In the genomic region with DNA sequence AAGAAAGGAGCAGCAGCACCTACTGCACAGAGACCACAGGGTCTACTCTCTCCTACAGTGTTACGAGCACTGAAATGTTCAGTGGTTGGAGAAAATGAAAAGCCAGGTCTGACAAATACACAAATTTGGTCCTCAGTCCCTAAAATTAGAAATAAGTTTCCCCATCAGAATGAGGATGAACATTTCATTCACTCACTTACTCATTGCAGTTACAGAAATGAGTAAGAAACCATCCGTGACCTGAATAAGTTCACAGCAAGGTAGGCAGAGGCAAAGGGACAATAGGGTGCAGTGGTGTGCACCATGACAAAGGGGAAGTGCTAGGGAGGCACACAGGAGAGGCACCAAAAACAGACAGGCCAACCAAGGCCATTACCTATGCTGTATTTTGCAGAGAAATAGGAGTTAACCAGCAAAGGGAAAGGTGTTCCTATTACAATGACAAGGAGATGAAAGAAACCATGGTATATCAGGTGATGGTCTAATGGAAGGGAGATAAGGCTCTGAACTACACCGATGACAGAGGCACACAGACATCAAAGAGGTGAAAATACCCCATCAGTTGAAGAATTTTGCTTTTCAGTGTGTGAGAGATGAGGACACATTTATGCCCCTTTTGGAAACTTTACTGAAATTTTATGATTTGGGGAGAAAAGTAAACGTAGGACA, we compare ENCODE assay signal across 8 cellular contexts. TPM values are rescaled to one million over a fixed set of nuclear protein-coding genes. Genes with fewer than 3 reads are reported as not detected.
DNase-seq lines count a peak whose midpoint lies in the region; ATAC-seq, FAIRE-seq and TF ChIP-seq lines count a peak whose summit lies in the region.

No MANE protein-coding gene starts in this region.

- H3K9me3 ChIP-seq in small intestine (ENCODE audit: control insufficient read depth, low read depth) = no peaks in the 10 kb centered on the region

- no peak overlapping the region for H3K4me3 ChIP-seq in mesendoderm (ENCODE audit: low read length)
- H3K4me3 ChIP-seq in small intestine (ENCODE audit: low read depth in 1 of 2, low read length in 2 of 2) = no peak overlapping the region

- ATAC-seq in GM19043 (IDR thresholded peaks at IDR 0.05; ENCODE audit: low read depth, unreplicated experiment) = peak; percentile 89
- ATAC-seq in HG02884 (IDR thresholded peaks at IDR 0.05; ENCODE audit: unreplicated experiment) = peak; percentile 90

- H3K79me2 ChIP-seq in mesendoderm (ENCODE audit: control insufficient read depth, insufficient read depth, low read length) = no peaks in the 10 kb centered on the region

- H4K5ac ChIP-seq in mesendoderm (ENCODE audit: low read length) = no peak overlapping the region

- no peak overlapping the region for H2BK5ac ChIP-seq in mesendoderm (ENCODE audit: low read length)

- no peak for TF ChIP-seq CTCF in RWPE1 (conservative IDR thresholded peaks at IDR 0.05; ENCODE audit: low read depth)

- H3K18ac ChIP-seq in mesendoderm (ENCODE audit: low read length) = no peak overlapping the region

- WGBS in mesendoderm (ENCODE audit: extremely low coverage, insufficient coverage, low lambda C conversion rate) = no CpG with 5 or more reads among the region's 4 CpGs
- 67 to 77% (median 72%) methylated on average over 4 of the region's 4 CpGs for WGBS in small intestine, 3 donors

- intact Hi-C loops in posterior vena cava (cut with DNase I) = no loop called here

- H2AK5ac ChIP-seq in mesendoderm (ENCODE audit: low read length) = no peak overlapping the region

- H3K36me3 ChIP-seq in mesendoderm (ENCODE audit: control insufficient read depth, insufficient read depth, low read length) (no peaks in the 10 kb centered on the region), small intestine (ENCODE audit: control insufficient read depth in 2 of 2, insufficient read depth in 2 of 2, low read length in 2 of 2) (no peaks in the 10 kb centered on the region)

- H2BK15ac ChIP-seq in mesendoderm (replicated peaks; ENCODE audit: low read depth) = no peak overlapping the region

- POLR2A ChIA-PET in RWPE1 (lab: Yijun Ruan, JAX; ENCODE audit: low non-redundant PET) = no interaction called here

- H3K4me1 ChIP-seq in mesendoderm (ENCODE audit: control insufficient read depth, low read depth, low read length) (peaks cover 6% of the 10 kb centered on the region), small intestine (ENCODE audit: control insufficient read depth in 2 of 2, insufficient read depth in 1 of 2, low read depth in 1 of 2, low read length in 1 of 2) (peaks cover 0 to 2% of the 10 kb centered on the region in 2 donors)

- no peak overlapping the region for H4K8ac ChIP-seq in mesendoderm (ENCODE audit: low read depth, low read length)

- H3K4ac ChIP-seq in mesendoderm (ENCODE audit: low read depth, low read length) = no peak overlapping the region

- DNase-seq in RWPE1 (ENCODE audit: low spot score) = peak; percentile 1
- DNase-seq in mesendoderm = peak; percentile 39
- DNase-seq in NCI-H524 treated with DMSO at 0.1 percent for 48 hours (lab: John Stamatoyannopoulos, UW) = no peak
- DNase-seq in posterior vena cava (ENCODE audit: low spot score) = no peak
- no peak for DNase-seq in iPS-NIHi7 (ENCODE audit: extremely low spot score)
- DNase-seq in small intestine = no peak

- H3K27ac ChIP-seq in RWPE1 (no peak overlapping the region), mesendoderm (ENCODE audit: low read depth, low read length) (no peak overlapping the region), small intestine (ENCODE audit: low read depth in 1 of 2, low read length in 1 of 2) (no peak overlapping the region)

- no peak overlapping the region for H2BK120ac ChIP-seq in mesendoderm (ENCODE audit: low read depth, low read length)

- H3K79me1 ChIP-seq in mesendoderm (ENCODE audit: low read length) = no peaks in the 10 kb centered on the region

- H3K4me2 ChIP-seq in mesendoderm (ENCODE audit: low read length) = no peak overlapping the region

- CTCF ChIA-PET in RWPE1 (lab: Yijun Ruan, JAX) = interaction anchor here (0.6 kb wide), 1 partner anchor 68 kb away, joined by 3 read pairs; no protein-coding TSS in a partner anchor

- FAIRE-seq in small intestine (lab: Jason Lieb, UNC) = no peak

- no peak overlapping the region for H3K23ac ChIP-seq in mesendoderm (ENCODE audit: low read length)

- no peak overlapping the region for H3K9ac ChIP-seq in mesendoderm (ENCODE audit: low read length)

- no peak overlapping the region for H3K56ac ChIP-seq in mesendoderm (ENCODE audit: low read length)

- H3K27me3 ChIP-seq in mesendoderm (ENCODE audit: insufficient read depth, low read length, poor library complexity) = no peaks in the 10 kb centered on the region
- H3K27me3 ChIP-seq in small intestine (ENCODE audit: control insufficient read depth in 2 of 2, insufficient read depth in 2 of 2, low read length in 2 of 2) = no peaks in the 10 kb centered on the region

RNA-seq across cellular contexts. Expression of a gene that starts 29.4 kb away (rescaled TPM):
- 4.8 TPM for polyA plus RNA-seq in mesendoderm (2013, experiment 1 of 2)
- polyA plus RNA-seq in mesendoderm (2013, experiment 2 of 2) = 4.6 TPM
- total RNA-seq in posterior vena cava = 1 to 10 TPM; 7.3 to 7.9 TPM
- polyA plus RNA-seq in small intestine = 10 to 100 TPM in 1 of 3 donors, 1 to 10 TPM in 2; 5.4 to 12.8 (median 9.6) TPM

Comparison
In these comparisons a context has a peak if more than half of its experiments do, and no peak if none do; other contexts are left out.
1. DNase-seq: peak in RWPE1 (single experiment) and mesendoderm (single experiment); none in NCI-H524 treated with DMSO at 0.1 percent for 48 hours (single experiment), posterior vena cava (single experiment), iPS-NIHi7 (single experiment) and small intestine (single experiment).